ENCODE assay signal across 11 cellular contexts in the genomic region with DNA sequence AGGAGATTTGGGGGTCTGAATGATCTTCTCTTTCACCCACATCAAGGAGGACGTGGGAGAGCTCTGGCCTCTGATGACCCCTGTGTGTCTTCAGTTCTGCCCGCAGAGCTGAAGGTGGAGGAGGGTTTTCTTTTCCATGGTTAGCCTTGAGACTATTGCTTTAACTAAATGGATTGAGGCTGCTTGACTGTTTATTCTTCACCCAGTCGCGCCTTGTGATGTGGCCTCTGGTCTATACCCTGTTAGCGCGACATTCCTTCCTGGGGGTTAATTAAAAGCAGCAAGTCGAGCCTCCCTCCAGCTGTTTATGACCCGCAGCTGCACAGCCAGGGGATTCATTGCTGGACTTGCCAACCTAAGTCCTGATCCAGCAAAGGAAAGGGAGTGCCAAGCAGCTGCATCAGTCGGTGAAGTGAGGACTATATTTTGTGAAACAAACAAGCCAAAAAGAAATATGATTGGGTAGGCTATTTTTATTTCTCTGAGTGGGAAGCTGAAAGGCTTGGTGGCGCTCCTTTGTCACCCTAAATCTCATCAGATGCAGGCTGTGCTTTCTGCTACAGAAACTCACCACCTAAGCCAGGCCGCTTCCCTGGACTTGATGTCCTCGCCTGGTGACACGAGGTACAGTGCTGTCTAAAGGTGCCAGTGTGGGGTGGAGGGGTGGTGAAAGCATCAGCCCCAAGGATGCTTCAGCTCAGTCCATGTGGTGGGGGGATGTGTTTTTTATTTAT. TPM values are rescaled to one million over a fixed set of nuclear protein-coding genes. Genes with fewer than 3 reads are reported as not detected.
DNase-seq lines count a peak whose midpoint lies in the region; ATAC-seq and TF ChIP-seq lines count a peak whose summit lies in the region.
"Had no signal": no experiment of that assay in that cellular context is flagged by ENCODE, and none has a peak within 500 bp of the region (broad histone marks: within the 10 kb centered on the region; RNA-seq: fewer than 3 reads in every experiment).

No MANE protein-coding gene starts in this region.

- peak overlapping the region; percentile 54 for H3K27ac Mint-ChIP-seq in activated T-helper 2 cell treated with anti-CD3 and anti-CD28 coated beads, Interferon-gamma antibody, Interleukin-2, Interleukin-4, amounts not matched to agents 10 μg/mL and 5 μg/mL and 100 μg/mL, durations not matched to agents 14 hours and 24 hours and 36 hours
- H3K27ac Mint-ChIP-seq in natural killer cell = peak overlapping the region in 1 of 2 donors; percentile 70

- H3K9me3 ChIP-seq in HUES6 (ENCODE audit: control insufficient read depth, insufficient read depth, low read depth, low read length) (no peaks in the 10 kb centered on the region), right atrium auricular region (no peaks in the 10 kb centered on the region), spleen (no peaks in the 10 kb centered on the region)

- no peaks in the 10 kb centered on the region for H3K36me3 Mint-ChIP-seq in activated T-helper 2 cell treated with anti-CD3 and anti-CD28 coated beads, Interferon-gamma antibody, Interleukin-2, Interleukin-4, amounts not matched to agents 10 μg/mL and 5 μg/mL and 100 μg/mL, durations not matched to agents 14 hours and 24 hours and 36 hours (ENCODE audit: low read depth)
- no peaks in the 10 kb centered on the region for H3K36me3 Mint-ChIP-seq in natural killer cell

- H3K4me3 ChIP-seq in HUES6 (ENCODE audit: low read depth, low read length) (no peak overlapping the region), right atrium auricular region (peak overlapping the region; percentile 19 to 33), spleen (no peak overlapping the region)
- H3K4me3 ChIP-seq: coronary artery had no signal

- no peak for ATAC-seq in natural killer cell
- ATAC-seq: activated CD4-positive, alpha-beta T cell treated with anti-CD3 and anti-CD28 coated beads for 36 hours; left lobe of liver had no signal

- peak overlapping the region; percentile 15 for H3K9ac ChIP-seq in HUES6 (ENCODE audit: low read length)

- H3K27me3 ChIP-seq in HUES6 (ENCODE audit: control insufficient read depth, insufficient read depth, low read length) (no peaks in the 10 kb centered on the region), right atrium auricular region (no peaks in the 10 kb centered on the region), spleen (replicated peaks in 1 of 7) (no peaks in the 10 kb centered on the region)

- intact Hi-C loops in activated T-helper 2 cell treated with anti-CD3 and anti-CD28 coated beads, Interferon-gamma antibody, Interleukin-2, Interleukin-4, amounts not matched to agents 10 μg/mL and 5 μg/mL and 100 μg/mL, durations not matched to agents 14 hours and 24 hours and 36 hours (cut with micrococcal nuclease) = loop anchor here (5.0 to 10.0 kb wide), 2 partner anchors 42 to 55 kb away; no protein-coding TSS in a partner anchor
- intact Hi-C loops in spleen (cut with DNase I; ENCODE audit: low total_unique reads) (no loop called here), natural killer cell (cut with micrococcal nuclease) (no loop called here)

- no peak overlapping the region for H3K27ac ChIP-seq in HUES6 (ENCODE audit: low read depth, low read length)
- peak overlapping the region; percentile 71 to 78 for H3K27ac ChIP-seq in right atrium auricular region
- H3K27ac ChIP-seq in spleen = peak overlapping the region in 6 of 8 donors; percentile 2 to 90 (median 64)

- DNase-seq in activated T-helper 2 cell treated with anti-CD3 and anti-CD28 coated beads, Interferon-gamma antibody, Interleukin-2, Interleukin-4, amounts not matched to agents 10 μg/mL and 5 μg/mL and 100 μg/mL, durations not matched to agents 14 hours and 24 hours and 36 hours (ENCODE audit: low spot score) = no peak
- DNase-seq in right atrium auricular region (ENCODE audit: low spot score) (no peak), spleen (no peak), natural killer cell (no peak), HUDEP-2 (lab: John Stamatoyannopoulos, UW; ENCODE audit: unreplicated experiment in 76 of 76) (no peak)
- DNase-seq in activated T-cell treated with anti-CD3 and anti-CD28 coated beads, Interleukin-2, amount 50 U/mL, for 1 hour = no peak
- DNase-seq: activated CD4-positive, alpha-beta T cell treated with anti-CD3 and anti-CD28 coated beads for 36 hours; NCI-H774 had no signal

- TF ChIP-seq CTCF in right atrium auricular region (IDR thresholded peaks at IDR 0.05) (no peak), spleen (IDR thresholded peaks at IDR 0.05 in 8 of 11, conservative IDR thresholded peaks at IDR 0.05 in 3 of 11) (no peak), natural killer cell (IDR thresholded peaks at IDR 0.05) (no peak)

- no peaks in the 10 kb centered on the region for H3K27me3 Mint-ChIP-seq in activated T-helper 2 cell treated with anti-CD3 and anti-CD28 coated beads, Interferon-gamma antibody, Interleukin-2, Interleukin-4, amounts not matched to agents 10 μg/mL and 5 μg/mL and 100 μg/mL, durations not matched to agents 14 hours and 24 hours and 36 hours (ENCODE audit: low read depth)
- no peaks in the 10 kb centered on the region for H3K27me3 Mint-ChIP-seq in natural killer cell (ENCODE audit: low read depth in 2 of 2)
- H3K27me3 Mint-ChIP-seq: activated CD4-positive, alpha-beta T cell treated with anti-CD3 and anti-CD28 coated beads for 36 hours had no signal

- H3K4me1 ChIP-seq in HUES6 (ENCODE audit: control insufficient read depth, insufficient read depth, low read length) = peaks cover 10% of the 10 kb centered on the region; the same call in 1 of the 2 replicates
- peaks cover 0 to 38% of the 10 kb centered on the region in 2 donors for H3K4me1 ChIP-seq in right atrium auricular region
- peaks cover 0 to 79% (median 33%) of the 10 kb centered on the region in 6 donors for H3K4me1 ChIP-seq in spleen

- no peak overlapping the region for H3K4me3 Mint-ChIP-seq in activated T-helper 2 cell treated with anti-CD3 and anti-CD28 coated beads, Interferon-gamma antibody, Interleukin-2, Interleukin-4, amounts not matched to agents 10 μg/mL and 5 μg/mL and 100 μg/mL, durations not matched to agents 14 hours and 24 hours and 36 hours (ENCODE audit: low read depth)
- no peak overlapping the region for H3K4me3 Mint-ChIP-seq in natural killer cell
- H3K4me3 Mint-ChIP-seq: activated CD4-positive, alpha-beta T cell treated with anti-CD3 and anti-CD28 coated beads for 36 hours had no signal

- H3K9me3 Mint-ChIP-seq in activated T-helper 2 cell treated with anti-CD3 and anti-CD28 coated beads, Interferon-gamma antibody, Interleukin-2, Interleukin-4, amounts not matched to agents 10 μg/mL and 5 μg/mL and 100 μg/mL, durations not matched to agents 14 hours and 24 hours and 36 hours = no peaks in the 10 kb centered on the region
- H3K9me3 Mint-ChIP-seq in natural killer cell = no peaks in the 10 kb centered on the region

- peaks cover 29% of the 10 kb centered on the region for H3K4me1 Mint-ChIP-seq in activated T-helper 2 cell treated with anti-CD3 and anti-CD28 coated beads, Interferon-gamma antibody, Interleukin-2, Interleukin-4, amounts not matched to agents 10 μg/mL and 5 μg/mL and 100 μg/mL, durations not matched to agents 14 hours and 24 hours and 36 hours (ENCODE audit: low read depth)
- peaks cover 7 to 25% of the 10 kb centered on the region in 2 donors for H3K4me1 Mint-ChIP-seq in natural killer cell

- 74 to 80% (median 78%) methylated on average over 13 of the region's 13 CpGs for WGBS in spleen, 5 donors

- H3K36me3 ChIP-seq in HUES6 (ENCODE audit: control insufficient read depth, insufficient read depth, low read length) = no peaks in the 10 kb centered on the region
- no peaks in the 10 kb centered on the region for H3K36me3 ChIP-seq in right atrium auricular region
- H3K36me3 ChIP-seq in spleen = no peaks in the 10 kb centered on the region

- no peak for TF ChIP-seq POLR2A in spleen (IDR thresholded peaks at IDR 0.05)

RNA-seq across cellular contexts. Expression of a gene that starts 11.0 kb away (rescaled TPM):
- 90.5 and 92.2 TPM in 2 replicates for total RNA-seq in activated T-helper 2 cell treated with anti-CD3 and anti-CD28 coated beads, Interferon-gamma antibody, Interleukin-2, Interleukin-4, amounts not matched to agents 10 μg/mL and 5 μg/mL and 100 μg/mL, durations not matched to agents 14 hours and 24 hours and 36 hours
- 10 to 100 TPM; 48.2 to 54.0 TPM for total RNA-seq in right atrium auricular region
- 100 to 1,000 TPM; 152 to 202 (median 182) TPM for total RNA-seq in spleen
- 10 to 100 TPM; 14.5 to 37.6 (median 18.0) TPM for polyA plus RNA-seq in spleen
- total RNA-seq in natural killer cell = 100 to 1,000 TPM; 129 to 160 (median 129) TPM

Comparison
In these comparisons a context has a peak if more than half of its experiments do, and no peak if none do; other contexts are left out.
1. H3K4me3 ChIP-seq: peak in right atrium auricular region (2 of 2); none in HUES6 (single experiment) and spleen (0 of 8).